15 cellular contexts compared by ENCODE assay signal in the genomic region with DNA sequence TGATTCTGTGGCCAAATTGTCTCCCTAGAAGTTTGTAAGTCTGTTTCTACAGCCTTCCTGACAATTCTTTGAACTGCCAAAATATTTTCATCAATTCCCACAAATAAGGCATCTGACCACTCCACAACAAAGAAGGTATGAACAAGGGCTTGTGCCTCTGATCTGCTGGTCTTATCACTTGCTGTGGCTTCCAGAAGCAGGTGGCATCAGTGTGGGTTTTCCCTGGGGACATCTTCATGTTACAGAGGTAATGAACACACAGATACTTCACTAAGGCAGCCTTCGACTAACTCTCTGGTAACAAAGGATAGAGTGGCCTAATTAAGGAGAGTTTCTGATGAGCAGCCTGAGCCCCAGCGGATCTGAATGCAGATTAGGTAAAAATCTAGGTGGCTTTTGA.
DNase-seq lines count a peak whose midpoint lies in the region; ATAC-seq and TF ChIP-seq lines count a peak whose summit lies in the region.
"Had no signal": no experiment of that assay in that cellular context is flagged by ENCODE, and none has a peak within 500 bp of the region (broad histone marks: within the 10 kb centered on the region; RNA-seq: fewer than 3 reads in every experiment).

No MANE protein-coding gene starts in this region.

- DNase-seq in DMS79 (lab: John Stamatoyannopoulos, UW) (peak; percentile 55), NCI-H1092 treated with DMSO at 0.1 percent for 48 hours (lab: John Stamatoyannopoulos, UW) (peak; percentile 41), NCI-H226 (no peak), T1000 (lab: John Stamatoyannopoulos, UW) (no peak)
- no peak for DNase-seq in activated CD4-positive, alpha-beta T cell treated with anti-CD3 and anti-CD28 coated beads, Interleukin-2, amount 50 U/mL, for 1 hour
- DNase-seq: activated CD4-positive, alpha-beta memory T cell treated with anti-CD3 and anti-CD28 coated beads for 36 hours; activated naive CD4-positive, alpha-beta T cell treated with Interleukin-2 at 50 U/mL for 16 hours; NCI-H2081; stimulated activated CD4-positive, alpha-beta T cell treated with anti-CD3 and anti-CD28 coated beads, Interleukin-2, amount 100 ng/mL, for 48 hours; stimulated activated naive CD4-positive, alpha-beta T cell had no signal

- no peaks in the 10 kb centered on the region for H3K36me3 ChIP-seq in OCI-LY1 (ENCODE audit: insufficient read depth, low read length)
- H3K36me3 ChIP-seq: cardiac muscle cell had no signal

- peaks cover 11% of the 10 kb centered on the region for H3K4me1 ChIP-seq in OCI-LY1 (ENCODE audit: insufficient read depth, low read length, severe bottlenecking)

- no peak for TF ChIP-seq CTCF in OCI-LY1 (IDR thresholded peaks at IDR 0.05; ENCODE audit: low read length)

- H3F3A ChIP-seq in OCI-LY1 (ENCODE audit: insufficient read depth, low read length): no peaks in the 10 kb centered on the region

- H3K4me3 ChIP-seq in OCI-LY1 (ENCODE audit: low read depth, low read length, poor library complexity, severe bottlenecking): no peak overlapping the region
- H3K4me3 ChIP-seq: cardiac muscle cell had no signal

- H3K9me3 ChIP-seq in OCI-LY1 (ENCODE audit: low read length): no peaks in the 10 kb centered on the region

- H4K20me1 ChIP-seq in OCI-LY1 (ENCODE audit: insufficient read depth, low read length): no peaks in the 10 kb centered on the region

- no peak overlapping the region; the same call in 1 of the 2 replicates for H3K9ac ChIP-seq in OCI-LY1 (ENCODE audit: low read length)

- H3K4me2 ChIP-seq in OCI-LY1 (ENCODE audit: low read length): peak overlapping the region; percentile 20; the same call in 1 of the 2 replicates

- no peaks in the 10 kb centered on the region for H3K9me2 ChIP-seq in OCI-LY1 (ENCODE audit: low read depth, low read length)

- H3K79me2 ChIP-seq in OCI-LY1 (ENCODE audit: insufficient read depth, low read length): no peaks in the 10 kb centered on the region

- peak; percentile 86 for ATAC-seq in GM21786 (IDR thresholded peaks at IDR 0.05; ENCODE audit: unreplicated experiment)
- ATAC-seq in GM19023 (IDR thresholded peaks at IDR 0.05; ENCODE audit: unreplicated experiment): no peak

- H3K27ac ChIP-seq in OCI-LY1 (ENCODE audit: low read depth, low read length, poor library complexity, severe bottlenecking): peak overlapping the region; percentile 10
- H3K27ac ChIP-seq: cardiac muscle cell, RWPE1 had no signal

- no peaks in the 10 kb centered on the region for H3K27me3 ChIP-seq in OCI-LY1 (ENCODE audit: insufficient read depth, low read length)
- H3K27me3 ChIP-seq: cardiac muscle cell had no signal

- no peak overlapping the region for H2AFZ ChIP-seq in OCI-LY1 (ENCODE audit: low read length)

Comparison
In these comparisons a context has a peak if more than half of its experiments do, and no peak if none do; other contexts are left out.
1. DNase-seq: peak in DMS79 (single experiment) and NCI-H1092 treated with DMSO at 0.1 percent for 48 hours (single experiment); none in NCI-H226 (single experiment), activated CD4-positive, alpha-beta T cell treated with anti-CD3 and anti-CD28 coated beads, Interleukin-2, amount 50 U/mL, for 1 hour (single experiment) and T1000 (single experiment).